ENCODE assay signal across 10 cellular contexts in the genomic region with DNA sequence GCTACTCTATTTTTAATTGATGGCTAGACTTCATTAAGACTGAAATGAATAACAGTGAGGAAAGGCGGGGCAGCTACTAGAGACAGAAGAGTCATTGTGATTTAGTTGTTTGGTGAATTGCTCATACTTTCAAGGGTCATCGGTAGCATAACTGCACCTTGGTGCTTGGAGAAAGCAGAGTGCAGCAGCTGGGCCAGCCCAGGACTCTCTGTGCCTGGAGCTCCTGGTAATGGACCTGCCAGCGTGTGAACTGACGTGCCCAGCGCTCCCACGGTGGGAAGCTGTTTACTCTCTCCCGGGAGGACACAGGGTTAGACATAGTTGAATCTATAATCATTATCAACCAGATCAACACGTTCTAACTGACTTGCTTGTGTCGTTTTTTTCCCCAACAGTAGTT. TPM values are rescaled to one million over a fixed set of nuclear protein-coding genes. Genes with fewer than 3 reads are reported as not detected.
DNase-seq lines count a peak whose midpoint lies in the region; ATAC-seq, FAIRE-seq and TF ChIP-seq lines count a peak whose summit lies in the region.
"Had no signal": no experiment of that assay in that cellular context is flagged by ENCODE, and none has a peak within 500 bp of the region (broad histone marks: within the 10 kb centered on the region; RNA-seq: fewer than 3 reads in every experiment).

No MANE protein-coding gene starts in this region.

- H3K36me3 Mint-ChIP-seq in WTC11 = no peaks in the 10 kb centered on the region
- H3K36me3 Mint-ChIP-seq: naive thymus-derived CD8-positive, alpha-beta T cell had no signal

- H3K9me3 Mint-ChIP-seq in WTC11 = no peaks in the 10 kb centered on the region
- H3K9me3 Mint-ChIP-seq: activated T-helper 1 cell treated with anti-CD3 and anti-CD28 coated beads, Interleukin-12 subunit alpha, Interleukin-12 subunit beta, Interleukin-2, Interleukin-4 antibody, amounts not matched to agents 30 ng/mL and 10 ng/mL and 1 ng/mL, durations not matched to agents 14 hours and 24 hours and 36 hours had no signal

- H3F3A ChIP-seq in MM.1S (ENCODE audit: insufficient read depth, low read length) = peaks cover 6% of the 10 kb centered on the region; the same call in 1 of the 2 replicates

- H3K9me2 ChIP-seq in MM.1S (replicated peaks; ENCODE audit: insufficient read depth, low read length) = no peaks in the 10 kb centered on the region

- H3K9me3 ChIP-seq in kidney (ENCODE audit: control insufficient read depth in 1 of 2, low read length in 2 of 2) (no peaks in the 10 kb centered on the region), small intestine (ENCODE audit: control insufficient read depth, low read depth) (no peaks in the 10 kb centered on the region), MM.1S (replicated peaks; ENCODE audit: insufficient read depth, low read length) (no peaks in the 10 kb centered on the region)

- H3K4me3 Mint-ChIP-seq in WTC11 = no peak overlapping the region
- H3K4me3 Mint-ChIP-seq: activated T-helper 1 cell treated with anti-CD3 and anti-CD28 coated beads, Interleukin-12 subunit alpha, Interleukin-12 subunit beta, Interleukin-2, Interleukin-4 antibody, amounts not matched to agents 30 ng/mL and 10 ng/mL and 1 ng/mL, durations not matched to agents 14 hours and 24 hours and 36 hours; naive thymus-derived CD8-positive, alpha-beta T cell had no signal

- DNase-seq in NCI-H146 treated with DMSO at 0.1 percent for 48 hours (lab: John Stamatoyannopoulos, UW; ENCODE audit: unreplicated experiment) (peak; percentile 36), brain pericyte (ENCODE audit: low read depth, low spot score) (peak; percentile 47), kidney (peak; percentile 88), small intestine (peak; percentile 80), MM.1S (no peak), WTC11 (ENCODE audit: low spot score) (no peak), GM20000 (ENCODE audit: low spot score) (no peak)
- no peak for DNase-seq in activated CD4-positive, CD25-positive, alpha-beta regulatory T cell treated with anti-CD3 and anti-CD28 coated beads, Interleukin-2, amount 50 U/mL, for 72 hours
- DNase-seq: naive thymus-derived CD8-positive, alpha-beta T cell had no signal

- no peaks in the 10 kb centered on the region for H4K20me1 ChIP-seq in MM.1S (ENCODE audit: insufficient read depth, low read length)

- H3K27ac ChIP-seq in kidney (ENCODE audit: low read depth in 2 of 2, low read length in 2 of 2) = peak overlapping the region in 1 of 2 donors; percentile 36
- peak overlapping the region in 1 of 2 donors; percentile 79 for H3K27ac ChIP-seq in small intestine (ENCODE audit: low read depth in 1 of 2, low read length in 1 of 2)
- H3K27ac ChIP-seq in MM.1S (ENCODE audit: low read length) = no peak overlapping the region

- H3K27me3 ChIP-seq in small intestine (ENCODE audit: control insufficient read depth in 2 of 2, insufficient read depth in 2 of 2, low read length in 2 of 2) (no peaks in the 10 kb centered on the region), MM.1S (replicated peaks; ENCODE audit: insufficient read depth, low read length) (no peaks in the 10 kb centered on the region)

- H2AFZ ChIP-seq in MM.1S (ENCODE audit: low read length) = no peak overlapping the region

- intact Hi-C loops in kidney (cut with DNase I) = no loop called here

- peaks cover 9% of the 10 kb centered on the region; the same call in 1 of the 2 replicates for H3K4me1 Mint-ChIP-seq in WTC11
- H3K4me1 Mint-ChIP-seq: naive thymus-derived CD8-positive, alpha-beta T cell had no signal

- no peak for TF ChIP-seq CTCF in kidney (IDR thresholded peaks at IDR 0.05; ENCODE audit: borderline replicate concordance, extremely low read depth, insufficient read depth)
- TF ChIP-seq CTCF in MM.1S (IDR thresholded peaks at IDR 0.05; ENCODE audit: low read length) = no peak
- TF ChIP-seq CTCF in WTC11 (IDR thresholded peaks at IDR 0.05) = no peak
- TF ChIP-seq CTCF in GM20000 (IDR thresholded peaks at IDR 0.05; ENCODE audit: extremely low read depth, missing control alignments) = no peak

- no peaks in the 10 kb centered on the region for H3K27me3 Mint-ChIP-seq in WTC11 (ENCODE audit: low read depth)
- H3K27me3 Mint-ChIP-seq: naive thymus-derived CD8-positive, alpha-beta T cell had no signal

- WGBS in small intestine, 3 donors = 18 to 54% (median 25%) methylated on average over 9 of the region's 9 CpGs

- no peaks in the 10 kb centered on the region for H3K79me2 ChIP-seq in MM.1S (ENCODE audit: low read length)

- FAIRE-seq in kidney (lab: Jason Lieb, UNC) (no peak), small intestine (lab: Jason Lieb, UNC) (no peak)

- CTCF ChIA-PET in WTC11 (lab: Charles Lee) = interaction anchor here (0.8 to 1.5 kb wide), 4 partner anchors 41 to 98 kb away, joined by 3 to 4 read pairs (median 4); no protein-coding TSS in a partner anchor

- H3K36me3 ChIP-seq in kidney (ENCODE audit: control insufficient read depth in 1 of 2, insufficient read depth in 2 of 2, low read length in 2 of 2) (no peaks in the 10 kb centered on the region), small intestine (ENCODE audit: control insufficient read depth in 2 of 2, insufficient read depth in 2 of 2, low read length in 2 of 2) (no peaks in the 10 kb centered on the region), MM.1S (replicated peaks; ENCODE audit: insufficient read depth, low read length) (no peaks in the 10 kb centered on the region)

- H3K4me2 ChIP-seq in MM.1S (ENCODE audit: low read depth, low read length) = no peak overlapping the region

- no peak overlapping the region for H3K27ac Mint-ChIP-seq in WTC11
- H3K27ac Mint-ChIP-seq: activated T-helper 1 cell treated with anti-CD3 and anti-CD28 coated beads, Interleukin-12 subunit alpha, Interleukin-12 subunit beta, Interleukin-2, Interleukin-4 antibody, amounts not matched to agents 30 ng/mL and 10 ng/mL and 1 ng/mL, durations not matched to agents 14 hours and 24 hours and 36 hours had no signal

- POLR2A ChIA-PET in WTC11 (lab: Charles Lee) = no interaction called here

- ATAC-seq in WTC11 = no peak
- ATAC-seq: naive thymus-derived CD8-positive, alpha-beta T cell had no signal

- H3K4me1 ChIP-seq in kidney (ENCODE audit: control insufficient read depth in 1 of 2, insufficient read depth in 1 of 2, low read depth in 1 of 2, low read length in 2 of 2) = peaks cover 0 to 4% of the 10 kb centered on the region in 2 donors
- peaks cover 0 to 6% of the 10 kb centered on the region in 2 donors for H3K4me1 ChIP-seq in small intestine (ENCODE audit: control insufficient read depth in 2 of 2, insufficient read depth in 1 of 2, low read depth in 1 of 2, low read length in 1 of 2)
- peaks cover 3% of the 10 kb centered on the region; the same call in 1 of the 2 replicates for H3K4me1 ChIP-seq in MM.1S (ENCODE audit: low read length)

- H3K4me3 ChIP-seq in kidney (ENCODE audit: low read length in 2 of 2) = no peak overlapping the region
- H3K4me3 ChIP-seq in small intestine (ENCODE audit: low read depth in 1 of 2, low read length in 2 of 2) = no peak overlapping the region
- no peak overlapping the region for H3K4me3 ChIP-seq in MM.1S (ENCODE audit: low read length)

- H3K9ac ChIP-seq in kidney (ENCODE audit: low read length in 2 of 2) (no peak overlapping the region), MM.1S (ENCODE audit: low read length) (no peak overlapping the region)

TF ChIP-seq in WTC11, 78 proteins besides CTCF, POLR2A, EP300 and RAD21:
- TF ChIP-seq ZNF671 (CRISPR knock-in tag; IDR thresholded peaks at IDR 0.05) = no peak
- TF ChIP-seq, protein P1, sequence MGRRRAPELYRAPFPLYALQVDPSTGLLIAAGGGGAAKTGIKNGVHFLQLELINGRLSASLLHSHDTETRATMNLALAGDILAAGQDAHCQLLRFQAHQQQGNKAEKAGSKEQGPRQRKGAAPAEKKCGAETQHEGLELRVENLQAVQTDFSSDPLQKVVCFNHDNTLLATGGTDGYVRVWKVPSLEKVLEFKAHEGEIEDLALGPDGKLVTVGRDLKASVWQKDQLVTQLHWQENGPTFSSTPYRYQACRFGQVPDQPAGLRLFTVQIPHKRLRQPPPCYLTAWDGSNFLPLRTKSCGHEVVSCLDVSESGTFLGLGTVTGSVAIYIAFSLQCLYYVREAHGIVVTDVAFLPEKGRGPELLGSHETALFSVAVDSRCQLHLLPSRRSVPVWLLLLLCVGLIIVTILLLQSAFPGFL (CRISPR knock-in tag; IDR thresholded peaks at IDR 0.05; ENCODE audit: borderline replicate concordance) = no peak
- no peak for TF ChIP-seq GRHL2 (CRISPR knock-in tag; IDR thresholded peaks at IDR 0.05; ENCODE audit: insufficient replicate concordance, severe bottlenecking)
- TF ChIP-seq SMAD4 (CRISPR knock-in tag; IDR thresholded peaks at IDR 0.05) = no peak
- no peak for TF ChIP-seq ZNF121 (CRISPR knock-in tag; IDR thresholded peaks at IDR 0.05)
- TF ChIP-seq GTF2I (CRISPR knock-in tag; conservative IDR thresholded peaks at IDR 0.05) = no peak
- no peak for TF ChIP-seq JAZF1 (CRISPR knock-in tag; IDR thresholded peaks at IDR 0.05)
- TF ChIP-seq NR2C2 (CRISPR knock-in tag; IDR thresholded peaks at IDR 0.05) = no peak
- TF ChIP-seq E2F4 (CRISPR knock-in tag; IDR thresholded peaks at IDR 0.05; ENCODE audit: borderline replicate concordance, low read depth) = no peak
- no peak for TF ChIP-seq NR1H2 (CRISPR knock-in tag; IDR thresholded peaks at IDR 0.05)
- TF ChIP-seq NFE2L1 (CRISPR knock-in tag; IDR thresholded peaks at IDR 0.05) = no peak
- no peak for TF ChIP-seq EMX1 (CRISPR knock-in tag; IDR thresholded peaks at IDR 0.05)
- no peak for TF ChIP-seq SOX15 (CRISPR knock-in tag; IDR thresholded peaks at IDR 0.05)
- no peak for TF ChIP-seq SP1 (CRISPR knock-in tag; conservative IDR thresholded peaks at IDR 0.05)
- TF ChIP-seq ELF4 (CRISPR knock-in tag; IDR thresholded peaks at IDR 0.05; ENCODE audit: low read depth) = no peak
- TF ChIP-seq JUN (CRISPR knock-in tag; IDR thresholded peaks at IDR 0.05) = no peak
- no peak for TF ChIP-seq ZMAT4 (CRISPR knock-in tag; IDR thresholded peaks at IDR 0.05)

RNA-seq across cellular contexts. Expression of gene LURAP1L, which starts 42.9 kb away (rescaled TPM):
- total RNA-seq in kidney = 11.1 TPM
- 3.8 TPM for polyA plus RNA-seq in kidney (ENCODE audit: insufficient read depth, low read depth, low replicate concordance)
- polyA plus RNA-seq in small intestine = 1 to 10 TPM; 3.5 to 8.8 (median 4.2) TPM
- total RNA-seq in WTC11 (2021) = 1.2 to 1.7 TPM (median 1.3 TPM) in 3 replicates
- total RNA-seq: activated T-helper 1 cell treated with anti-CD3 and anti-CD28 coated beads, Interleukin-12 subunit alpha, Interleukin-12 subunit beta, Interleukin-2, Interleukin-4 antibody, amounts not matched to agents 30 ng/mL and 10 ng/mL and 1 ng/mL, durations not matched to agents 14 hours and 24 hours and 36 hours; naive thymus-derived CD8-positive, alpha-beta T cell had no signal
- polyA plus RNA-seq: naive thymus-derived CD8-positive, alpha-beta T cell had no signal

Comparison
In these comparisons a context has a peak if more than half of its experiments do, and no peak if none do; other contexts are left out.
1. DNase-seq: peak in NCI-H146 treated with DMSO at 0.1 percent for 48 hours (single experiment), brain pericyte (single experiment), kidney (single experiment) and small intestine (single experiment); none in MM.1S (single experiment), WTC11 (single experiment), GM20000 (single experiment) and activated CD4-positive, CD25-positive, alpha-beta regulatory T cell treated with anti-CD3 and anti-CD28 coated beads, Interleukin-2, amount 50 U/mL, for 72 hours (single experiment).